ENCODE assay signal across 8 cellular contexts in the genomic region with DNA sequence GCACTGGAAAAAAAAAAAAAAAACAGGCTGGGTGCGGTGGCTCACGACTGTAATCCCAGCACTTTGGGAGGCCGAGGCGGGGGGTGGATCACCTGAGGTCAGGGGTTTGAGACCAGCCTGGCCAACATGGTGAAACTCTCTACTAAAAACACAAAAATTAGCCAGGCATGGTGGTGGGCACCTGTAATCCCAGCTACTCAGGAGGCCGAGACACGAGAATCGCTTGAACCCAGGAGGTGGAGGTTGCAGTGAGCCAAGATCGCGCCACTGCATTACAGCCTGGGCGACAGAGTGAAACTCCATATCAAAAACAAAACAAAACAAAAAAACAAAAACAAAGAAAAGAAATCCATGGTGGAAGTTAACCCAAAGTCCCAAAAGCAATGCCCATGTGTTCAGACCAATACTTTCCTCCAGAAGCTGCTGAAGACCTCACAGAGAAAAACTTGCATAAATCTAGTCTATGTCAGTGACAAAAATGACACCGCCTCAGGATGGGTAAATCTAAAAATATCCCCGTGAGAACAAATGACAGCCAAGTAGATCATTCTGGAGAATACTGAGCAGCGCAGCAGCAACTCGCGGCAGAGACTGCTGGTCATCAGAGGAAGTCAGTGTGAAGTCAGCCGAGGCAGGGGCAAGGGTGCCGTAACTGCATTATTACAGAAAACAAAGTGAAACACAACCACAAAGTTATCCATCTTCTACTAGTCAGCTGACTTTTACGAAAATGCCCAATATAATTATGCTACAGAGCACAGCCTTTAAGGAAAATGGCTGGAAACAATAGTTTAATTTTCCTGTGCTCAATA. TPM values are rescaled to one million over a fixed set of nuclear protein-coding genes. Genes with fewer than 3 reads are reported as not detected.
DNase-seq lines count a peak whose midpoint lies in the region; ATAC-seq and TF ChIP-seq lines count a peak whose summit lies in the region.

No MANE protein-coding gene starts in this region.

- DNase-seq in CD14-positive monocyte (ENCODE audit: low spot score) (peak; percentile 87), KBM-7 (peak; percentile 62), head of caudate nucleus (peak in 37 of 42 donors; percentile 24 to 75 (median 47)), EL (no peak), GDM1 (lab: John Stamatoyannopoulos, UW) (no peak)
- DNase-seq in activated T-cell treated with anti-CD3 and anti-CD28 coated beads, Interleukin-2, amount 50 U/mL, for 72 hours, result peak; percentile 78 to 81
- DNase-seq in stimulated activated CD4-positive, alpha-beta T cell treated with anti-CD3 and anti-CD28 coated beads, Interleukin-2, amount 100 ng/mL, for 24 hours, result peak; percentile 65 to 67

- TF ChIP-seq CTCF in CD14-positive monocyte (IDR thresholded peaks at IDR 0.05), result no peak

- H3K27ac Mint-ChIP-seq in CD14-positive monocyte, result peak overlapping the region; percentile 94 to 98 (median 95)
- peak overlapping the region; percentile 97 for H3K27ac Mint-ChIP-seq in activated T-cell treated with anti-CD3 and anti-CD28 coated beads, Interleukin-2, amount 50 U/mL, for 72 hours

- peaks cover 2 to 11% of the 10 kb centered on the region in 2 donors for H3K36me3 Mint-ChIP-seq in CD14-positive monocyte
- peaks cover 11 to 12% of the 10 kb centered on the region in 2 donors for H3K36me3 Mint-ChIP-seq in activated T-cell treated with anti-CD3 and anti-CD28 coated beads, Interleukin-2, amount 50 U/mL, for 72 hours (ENCODE audit: insufficient read depth in 2 of 2)

- peak overlapping the region; percentile 77 to 80 for H3K4me3 Mint-ChIP-seq in CD14-positive monocyte
- peak overlapping the region; percentile 85 to 92 for H3K4me3 Mint-ChIP-seq in activated T-cell treated with anti-CD3 and anti-CD28 coated beads, Interleukin-2, amount 50 U/mL, for 72 hours

- no peaks in the 10 kb centered on the region for H3K9me3 Mint-ChIP-seq in CD14-positive monocyte
- H3K9me3 Mint-ChIP-seq in activated T-cell treated with anti-CD3 and anti-CD28 coated beads, Interleukin-2, amount 50 U/mL, for 72 hours, result no peaks in the 10 kb centered on the region

- peaks cover 67% of the 10 kb centered on the region for H3K4me1 Mint-ChIP-seq in CD14-positive monocyte
- H3K4me1 Mint-ChIP-seq in activated T-cell treated with anti-CD3 and anti-CD28 coated beads, Interleukin-2, amount 50 U/mL, for 72 hours (ENCODE audit: low read depth), result peaks cover 99% of the 10 kb centered on the region

- in situ Hi-C loops in KBM-7 (cut with MboI; ENCODE audit: low pct_unique_long_range_greater_than_20kb, low sequenced_read_pairs), result no loop called here

- H3K27me3 Mint-ChIP-seq in CD14-positive monocyte (ENCODE audit: low read depth in 3 of 3), result peaks cover 0 to 5% (median 0%) of the 10 kb centered on the region in 3 donors
- H3K27me3 Mint-ChIP-seq in activated T-cell treated with anti-CD3 and anti-CD28 coated beads, Interleukin-2, amount 50 U/mL, for 72 hours (ENCODE audit: low read depth), result no peaks in the 10 kb centered on the region

- intact Hi-C loops in CD14-positive monocyte (cut with micrococcal nuclease) (loop anchor here in 1 of 2 donors (1.0 kb wide), 1 partner anchor 8 kb away; no protein-coding TSS in a partner anchor), head of caudate nucleus (cut with DNase I) (no loop called here)

- ATAC-seq in GM21360 (IDR thresholded peaks at IDR 0.05; ENCODE audit: unreplicated experiment), result peak; percentile 85
- peak; percentile 80 to 81 for ATAC-seq in activated T-cell treated with anti-CD3 and anti-CD28 coated beads, Interleukin-2, amount 50 U/mL, for 72 hours (replicated peaks in 1 of 2)

RNA-seq across cellular contexts. Expression of a gene that starts 41.0 kb away (rescaled TPM):
- 10 to 100 TPM in 1 of 2 donors, 1 to 10 TPM in 1; 9.3 to 10.3 TPM for polyA plus RNA-seq in CD14-positive monocyte
- total RNA-seq in activated T-cell treated with anti-CD3 and anti-CD28 coated beads, Interleukin-2, amount 50 U/mL, for 72 hours, result 100 to 1,000 TPM; 101 to 106 TPM

Comparison
In these comparisons a context has a peak if more than half of its experiments do, and no peak if none do; other contexts are left out.
1. DNase-seq: peak in CD14-positive monocyte (single experiment), KBM-7 (single experiment), activated T-cell treated with anti-CD3 and anti-CD28 coated beads, Interleukin-2, amount 50 U/mL, for 72 hours (2 of 2), head of caudate nucleus (37 of 42) and stimulated activated CD4-positive, alpha-beta T cell treated with anti-CD3 and anti-CD28 coated beads, Interleukin-2, amount 100 ng/mL, for 24 hours (2 of 2); none in EL (single experiment) and GDM1 (single experiment).